In the genomic region with DNA sequence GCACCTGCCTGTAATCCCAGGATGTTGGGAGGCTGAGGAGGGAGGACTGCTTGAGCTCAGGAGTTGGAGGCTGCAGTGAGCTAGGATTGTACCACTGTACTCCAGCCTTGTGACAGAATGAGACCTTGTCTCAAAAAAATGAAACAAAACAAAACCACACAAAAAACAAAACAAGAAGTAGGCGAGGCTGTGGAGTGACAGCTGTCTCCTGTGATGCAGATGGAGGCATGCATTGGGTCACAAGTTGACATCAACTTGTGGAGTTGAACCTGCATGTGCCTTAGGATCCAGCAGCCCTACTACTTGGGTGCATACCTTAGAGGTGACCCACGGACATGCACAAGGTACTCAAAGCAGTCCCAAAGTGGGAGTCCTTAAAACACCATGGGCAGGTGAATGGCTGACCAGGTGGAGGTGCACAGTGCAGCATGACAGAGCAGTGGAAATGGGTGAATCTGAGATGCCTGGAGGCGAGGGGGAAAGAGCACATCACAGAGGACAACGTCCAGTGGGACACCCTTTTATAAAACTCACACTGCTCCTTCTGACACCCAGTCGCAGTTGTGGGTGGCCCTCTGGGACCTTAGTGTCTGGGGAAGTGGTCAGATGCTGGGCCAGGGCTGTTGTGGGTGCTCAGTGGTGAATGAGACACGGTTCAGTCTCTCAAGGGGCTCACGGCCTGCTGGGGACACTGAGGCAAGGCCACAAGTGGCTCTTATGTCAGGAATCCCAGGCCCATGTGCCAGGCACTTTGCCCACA, we compare ENCODE assay signal across 29 cellular contexts. TPM values are rescaled to one million over a fixed set of nuclear protein-coding genes. Genes with fewer than 3 reads are reported as not detected.
"Had no signal": no experiment of that assay in that cellular context is flagged by ENCODE, and none has a peak within 500 bp of the region (broad histone marks: within the 10 kb centered on the region; RNA-seq: fewer than 3 reads in every experiment).

No MANE protein-coding gene starts in this region.

- H3K4me1 Mint-ChIP-seq: endodermal cell had no signal

- H3K9me3 Mint-ChIP-seq: activated CD4-positive, alpha-beta memory T cell treated with anti-CD3 and anti-CD28 coated beads, Interleukin-2, amount 10 ng/mL, durations not matched to agents 7 days and 5 days; activated CD4-positive, alpha-beta T cell treated with anti-CD3 and anti-CD28 coated beads, Interleukin-2, amount 10 ng/mL, durations not matched to agents 24 days and 14 days; activated naive CD4-positive, alpha-beta T cell treated with anti-CD3 and anti-CD28 coated beads, Interleukin-2, amount 10 ng/mL, durations not matched to agents 7 days and 5 days; activated naive CD8-positive, alpha-beta T cell treated with anti-CD3 and anti-CD28 coated beads, Interleukin-2, amount 10 ng/mL, durations not matched to agents 7 days and 5 days; activated T-cell treated with anti-CD3 and anti-CD28 coated beads, Interleukin-2, amount 50 U/mL, for 24 hours; brain; endodermal cell; natural killer cell treated with Interleukin-12 subunit alpha and Interleukin-12 subunit beta and Interleukin-15 and Interleukin-18, amount 100 ng/mL, for 72 hours had no signal

- H3K27me3 ChIP-seq: ascending aorta, ovary had no signal

- H3K27ac ChIP-seq: ascending aorta, ovary, thoracic aorta had no signal

- H3K4me3 Mint-ChIP-seq: activated CD4-positive, alpha-beta memory T cell treated with anti-CD3 and anti-CD28 coated beads, Interleukin-2, amount 10 ng/mL, durations not matched to agents 7 days and 5 days; activated CD4-positive, alpha-beta T cell treated with anti-CD3 and anti-CD28 coated beads, Interleukin-2, amount 10 ng/mL, durations not matched to agents 24 days and 14 days; activated naive CD4-positive, alpha-beta T cell treated with anti-CD3 and anti-CD28 coated beads, Interleukin-2, amount 10 ng/mL, durations not matched to agents 7 days and 5 days; activated naive CD8-positive, alpha-beta T cell treated with anti-CD3 and anti-CD28 coated beads, Interleukin-2, amount 10 ng/mL, durations not matched to agents 7 days and 5 days; activated T-cell treated with anti-CD3 and anti-CD28 coated beads, Interleukin-2, amount 50 U/mL, for 24 hours; brain; endodermal cell; natural killer cell treated with Interleukin-12 subunit alpha and Interleukin-12 subunit beta and Interleukin-15 and Interleukin-18, amount 100 ng/mL, for 72 hours; T-helper 17 cell had no signal

- H3K4me3 ChIP-seq: ascending aorta, ovary, smooth muscle cell, thoracic aorta had no signal

- H3K9me3 ChIP-seq: ascending aorta, ovary, thoracic aorta had no signal

- DNase-seq: activated CD4-positive, alpha-beta memory T cell treated with anti-CD3 and anti-CD28 coated beads, Interleukin-2, amount 10 ng/mL, durations not matched to agents 7 days and 5 days; activated CD4-positive, alpha-beta T cell treated with anti-CD3 and anti-CD28 coated beads, Interleukin-2, amount 10 ng/mL, durations not matched to agents 24 days and 14 days; activated CD4-positive, CD25-positive, alpha-beta regulatory T cell treated with anti-CD3 and anti-CD28 coated beads, Interleukin-2, amount 50 U/mL, for 72 hours; activated CD8-positive, alpha-beta memory T cell treated with anti-CD3 and anti-CD28 coated beads, Interleukin-2, amount 50 U/mL, for 48 hours; activated gamma-delta T cell; activated naive CD4-positive, alpha-beta T cell treated with anti-CD3 and anti-CD28 coated beads, Interleukin-2, amount 10 ng/mL, durations not matched to agents 7 days and 5 days; activated naive CD8-positive, alpha-beta T cell treated with anti-CD3 and anti-CD28 coated beads, Interleukin-2, amount 10 ng/mL, durations not matched to agents 7 days and 5 days; activated T-cell treated with anti-CD3 and anti-CD28 coated beads, Interleukin-2, amount 50 U/mL, for 24 hours; caudate nucleus; endodermal cell; foreskin fibroblast; head of caudate nucleus; hippocampal formation; mesenchymal stem cell; ovary; stimulated activated CD4-positive, alpha-beta T cell treated with anti-CD3 and anti-CD28 coated beads, Interleukin-15, amount 100 ng/mL, for 24 hours; stimulated activated CD4-positive, alpha-beta T cell treated with anti-CD3 and anti-CD28 coated beads, Interleukin-2, amount 100 ng/mL, for 24 hours; stimulated activated naive CD8-positive, alpha-beta T cell treated with anti-CD3 and anti-CD28 coated beads, Interleukin-15, Interleukin-2, amounts not matched to agents 100 U/mL and 50 U/mL, for 24 hours; T-helper 17 cell; trophoblast cell had no signal

- H3K27ac Mint-ChIP-seq: activated CD4-positive, alpha-beta memory T cell treated with anti-CD3 and anti-CD28 coated beads, Interleukin-2, amount 10 ng/mL, durations not matched to agents 7 days and 5 days; activated CD4-positive, alpha-beta T cell treated with anti-CD3 and anti-CD28 coated beads, Interleukin-2, amount 10 ng/mL, durations not matched to agents 24 days and 14 days; activated naive CD4-positive, alpha-beta T cell treated with anti-CD3 and anti-CD28 coated beads, Interleukin-2, amount 10 ng/mL, durations not matched to agents 7 days and 5 days; activated naive CD8-positive, alpha-beta T cell treated with anti-CD3 and anti-CD28 coated beads, Interleukin-2, amount 10 ng/mL, durations not matched to agents 7 days and 5 days; activated T-cell treated with anti-CD3 and anti-CD28 coated beads, Interleukin-2, amount 50 U/mL, for 24 hours; brain; endodermal cell; natural killer cell treated with Interleukin-12 subunit alpha and Interleukin-12 subunit beta and Interleukin-15 and Interleukin-18, amount 100 ng/mL, for 72 hours; progenitor cell of endocrine pancreas; T-helper 17 cell had no signal

- H3K4me2 ChIP-seq: smooth muscle cell had no signal

- FAIRE-seq: keratinocyte, urothelium cell line had no signal

- H3K27me3 Mint-ChIP-seq: activated CD4-positive, alpha-beta memory T cell treated with anti-CD3 and anti-CD28 coated beads, Interleukin-2, amount 10 ng/mL, durations not matched to agents 7 days and 5 days; activated CD4-positive, alpha-beta T cell treated with anti-CD3 and anti-CD28 coated beads, Interleukin-2, amount 10 ng/mL, durations not matched to agents 24 days and 14 days; activated naive CD4-positive, alpha-beta T cell treated with anti-CD3 and anti-CD28 coated beads, Interleukin-2, amount 10 ng/mL, durations not matched to agents 7 days and 5 days; activated naive CD8-positive, alpha-beta T cell treated with anti-CD3 and anti-CD28 coated beads, Interleukin-2, amount 10 ng/mL, durations not matched to agents 7 days and 5 days; activated T-cell treated with anti-CD3 and anti-CD28 coated beads, Interleukin-2, amount 50 U/mL, for 24 hours; brain; natural killer cell treated with Interleukin-12 subunit alpha and Interleukin-12 subunit beta and Interleukin-15 and Interleukin-18, amount 100 ng/mL, for 72 hours; progenitor cell of endocrine pancreas; T-helper 17 cell had no signal

- H3K36me3 ChIP-seq: ovary had no signal

RNA-seq across cellular contexts. Expression of gene SDS, which starts 32.6 kb away (rescaled TPM):
- total RNA-seq: activated CD4-positive, alpha-beta memory T cell treated with anti-CD3 and anti-CD28 coated beads, Interleukin-2, amount 10 ng/mL, durations not matched to agents 7 days and 5 days; activated CD4-positive, alpha-beta T cell treated with anti-CD3 and anti-CD28 coated beads, Interleukin-2, amount 10 ng/mL, durations not matched to agents 24 days and 14 days; chondrocyte; endodermal cell; natural killer cell treated with Interleukin-12 subunit alpha and Interleukin-12 subunit beta and Interleukin-15 and Interleukin-18, amount 100 ng/mL, for 72 hours; progenitor cell of endocrine pancreas; smooth muscle cell; T-helper 17 cell had no signal
- polyA plus RNA-seq: keratinocyte, smooth muscle cell had no signal

RNA-seq across cellular contexts. Expression of gene SDSL, which starts 51.1 kb away (rescaled TPM):
- total RNA-seq: activated CD4-positive, alpha-beta memory T cell treated with anti-CD3 and anti-CD28 coated beads, Interleukin-2, amount 10 ng/mL, durations not matched to agents 7 days and 5 days had no signal
